In genomic region chr1:9182784-9183257, GRCh38 we compare ENCODE assay signal across 7 cellular contexts. TPM values are rescaled to one million over a fixed set of nuclear protein-coding genes. Genes with fewer than 3 reads are reported as not detected.
DNase-seq lines count a peak whose midpoint lies in the region; ATAC-seq, FAIRE-seq and TF ChIP-seq lines count a peak whose summit lies in the region.

No MANE protein-coding gene starts in this region.

- WGBS in hepatocyte (ENCODE audit: low lambda C conversion rate, missing lambda C conversion rate), result 2% methylated on average over 21 of the region's 47 CpGs
- WGBS in small intestine, 3 donors, result 1 to 3% (median 1%) methylated on average over 23 to 47 of the region's 47 CpGs

- H3K4me3 ChIP-seq in hepatocyte (peak overlapping the region; percentile 88), small intestine (ENCODE audit: low read depth in 1 of 2, low read length in 2 of 2) (peak overlapping the region; percentile 32 to 63)

- peak; percentile 19 for ATAC-seq in GM21529 (IDR thresholded peaks at IDR 0.05; ENCODE audit: unreplicated experiment)

- CTCF ChIA-PET in activated CD4-positive, alpha-beta memory T cell treated with anti-CD3 and anti-CD28 coated beads, Interleukin-2, amount 10 ng/mL, durations not matched to agents 7 days and 5 days (lab: Charles Lee), result no interaction called here

- H3K4me1 ChIP-seq in hepatocyte (ENCODE audit: insufficient read depth), result peaks cover 8% of the 10 kb centered on the region
- H3K4me1 ChIP-seq in small intestine (ENCODE audit: control insufficient read depth in 2 of 2, insufficient read depth in 1 of 2, low read depth in 1 of 2, low read length in 1 of 2), result no peaks in the 10 kb centered on the region

- H4K20me1 ChIP-seq in hepatocyte (ENCODE audit: insufficient read depth, poor library complexity, severe bottlenecking), result peaks cover 11% of the 10 kb centered on the region

- H2AFZ ChIP-seq in hepatocyte, result peak overlapping the region; percentile 97

- peak overlapping the region; percentile 74 for H3K4me3 Mint-ChIP-seq in activated CD4-positive, alpha-beta memory T cell treated with anti-CD3 and anti-CD28 coated beads, Interleukin-2, amount 10 ng/mL, durations not matched to agents 7 days and 5 days

- H3K9me3 Mint-ChIP-seq in activated CD4-positive, alpha-beta memory T cell treated with anti-CD3 and anti-CD28 coated beads, Interleukin-2, amount 10 ng/mL, durations not matched to agents 7 days and 5 days, result no peaks in the 10 kb centered on the region

- intact Hi-C loops in posterior cingulate gyrus (cut with DNase I), result no loop called here

- DNase-seq in activated CD4-positive, alpha-beta memory T cell treated with anti-CD3 and anti-CD28 coated beads, Interleukin-2, amount 10 ng/mL, durations not matched to agents 7 days and 5 days, result peak; percentile 22
- DNase-seq in hepatocyte (ENCODE audit: low spot score) (peak; percentile 38), small intestine (no peak), HTR-8/SVneo (ENCODE audit: insufficient read length, low spot score) (no peak), NK-92 (lab: John Stamatoyannopoulos, UW; ENCODE audit: unreplicated experiment) (no peak), posterior cingulate gyrus (no peak)

- H3K27ac ChIP-seq in hepatocyte (peak overlapping the region; percentile 80), small intestine (ENCODE audit: low read depth in 1 of 2, low read length in 1 of 2) (no peak overlapping the region)

- H3K4me2 ChIP-seq in hepatocyte, result peak overlapping the region; percentile 99

- H3K27me3 Mint-ChIP-seq in activated CD4-positive, alpha-beta memory T cell treated with anti-CD3 and anti-CD28 coated beads, Interleukin-2, amount 10 ng/mL, durations not matched to agents 7 days and 5 days, result peaks cover 7% of the 10 kb centered on the region

- H3K27me3 ChIP-seq in hepatocyte (peaks cover 10% of the 10 kb centered on the region), small intestine (ENCODE audit: control insufficient read depth in 2 of 2, insufficient read depth in 2 of 2, low read length in 2 of 2) (peaks cover 0 to 5% of the 10 kb centered on the region in 2 donors)

- FAIRE-seq in small intestine (lab: Jason Lieb, UNC) (no peak), HTR-8/SVneo (lab: Jason Lieb, UNC) (no peak)

- no peak overlapping the region for H3K27ac Mint-ChIP-seq in activated CD4-positive, alpha-beta memory T cell treated with anti-CD3 and anti-CD28 coated beads, Interleukin-2, amount 10 ng/mL, durations not matched to agents 7 days and 5 days

- no peaks in the 10 kb centered on the region for H3K9me2 ChIP-seq in hepatocyte (replicated peaks; ENCODE audit: insufficient read depth)

- H3K36me3 ChIP-seq in hepatocyte (replicated peaks; ENCODE audit: insufficient read depth, low read depth) (no peaks in the 10 kb centered on the region), small intestine (ENCODE audit: control insufficient read depth in 2 of 2, insufficient read depth in 2 of 2, low read length in 2 of 2) (no peaks in the 10 kb centered on the region)

- H3K9me3 ChIP-seq in hepatocyte (ENCODE audit: low read depth), result no peaks in the 10 kb centered on the region
- no peaks in the 10 kb centered on the region for H3K9me3 ChIP-seq in small intestine (ENCODE audit: control insufficient read depth, low read depth)

- peaks cover 42% of the 10 kb centered on the region for H3K79me2 ChIP-seq in hepatocyte

- POLR2A ChIA-PET in activated CD4-positive, alpha-beta memory T cell treated with anti-CD3 and anti-CD28 coated beads, Interleukin-2, amount 10 ng/mL, durations not matched to agents 7 days and 5 days (lab: Charles Lee), result interaction anchor here (1.3 kb wide), 1 partner anchor 18 kb away, joined by 4 read pairs; no protein-coding TSS in a partner anchor

- H3K36me3 Mint-ChIP-seq in activated CD4-positive, alpha-beta memory T cell treated with anti-CD3 and anti-CD28 coated beads, Interleukin-2, amount 10 ng/mL, durations not matched to agents 7 days and 5 days (ENCODE audit: low read depth), result peaks cover 6% of the 10 kb centered on the region

- peaks cover 30% of the 10 kb centered on the region for H3K4me1 Mint-ChIP-seq in activated CD4-positive, alpha-beta memory T cell treated with anti-CD3 and anti-CD28 coated beads, Interleukin-2, amount 10 ng/mL, durations not matched to agents 7 days and 5 days

- TF ChIP-seq CTCF in hepatocyte (IDR thresholded peaks at IDR 0.05; ENCODE audit: poor library complexity), result no peak

RNA-seq across cellular contexts. Expression of gene H6PD, which starts 51.8 kb away (rescaled TPM):
- total RNA-seq in activated CD4-positive, alpha-beta memory T cell treated with anti-CD3 and anti-CD28 coated beads, Interleukin-2, amount 10 ng/mL, durations not matched to agents 7 days and 5 days, result 10 to 100 TPM; 12.9 to 13.2 TPM
- total RNA-seq in hepatocyte, result 40.4 and 54.8 TPM in 2 replicates
- polyA plus RNA-seq in hepatocyte, result 23.9 and 26.3 TPM in 2 replicates
- 10 to 100 TPM in 1 of 3 donors, 1 to 10 TPM in 2; 2.7 to 25.8 (median 2.9) TPM for polyA plus RNA-seq in small intestine

RNA-seq across cellular contexts. Expression of gene GPR157, which starts 53.9 kb away (rescaled TPM):
- total RNA-seq in activated CD4-positive, alpha-beta memory T cell treated with anti-CD3 and anti-CD28 coated beads, Interleukin-2, amount 10 ng/mL, durations not matched to agents 7 days and 5 days, result 1 to 10 TPM; 3.5 to 5.0 TPM
- total RNA-seq in hepatocyte, result 15.3 and 18.6 TPM in 2 replicates
- 6.9 and 14.4 TPM in 2 replicates for polyA plus RNA-seq in hepatocyte
- 1 to 10 TPM; 1.1 to 2.2 (median 1.4) TPM for polyA plus RNA-seq in small intestine

Comparison
In these comparisons a context has a peak if more than half of its experiments do, and no peak if none do; other contexts are left out.
1. DNase-seq: peak in activated CD4-positive, alpha-beta memory T cell treated with anti-CD3 and anti-CD28 coated beads, Interleukin-2, amount 10 ng/mL, durations not matched to agents 7 days and 5 days (single experiment) and hepatocyte (single experiment); none in small intestine (single experiment), HTR-8/SVneo (single experiment), NK-92 (single experiment) and posterior cingulate gyrus (0 of 10).